In the genomic region with DNA sequence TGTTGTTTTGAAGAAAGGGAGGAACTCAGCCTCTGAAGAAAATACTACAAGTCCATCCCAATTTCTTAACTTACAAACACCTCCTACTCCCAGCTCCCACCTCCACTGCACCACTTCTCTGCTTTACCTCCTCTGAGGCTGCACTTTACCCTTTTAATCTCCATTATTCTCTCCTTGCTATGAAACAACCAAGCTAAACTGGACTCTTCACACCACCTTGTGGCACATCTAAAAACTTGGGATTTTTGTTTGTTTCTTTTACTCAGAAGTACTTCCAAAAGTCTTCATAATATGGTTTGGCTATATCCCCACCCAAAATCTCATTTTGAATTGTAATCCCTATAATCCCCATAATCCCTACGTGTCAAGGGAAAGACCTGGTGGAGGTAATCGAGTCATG, we compare ENCODE assay signal across 10 cellular contexts.
DNase-seq lines count a peak whose midpoint lies in the region; ATAC-seq and TF ChIP-seq lines count a peak whose summit lies in the region.
"Had no signal": no experiment of that assay in that cellular context is flagged by ENCODE, and none has a peak within 500 bp of the region (broad histone marks: within the 10 kb centered on the region; RNA-seq: fewer than 3 reads in every experiment).

No MANE protein-coding gene starts in this region.

- H3K4me1 Mint-ChIP-seq in progenitor cell of endocrine pancreas (ENCODE audit: low read depth), result peaks cover 4% of the 10 kb centered on the region
- H3K4me1 Mint-ChIP-seq in activated naive CD8-positive, alpha-beta T cell treated with anti-CD3 and anti-CD28 coated beads, Interleukin-2, amount 50 U/mL, for 24 hours, result no peaks in the 10 kb centered on the region

- intact Hi-C loops in posterior vena cava (cut with DNase I), result no loop called here

- H3K4me3 ChIP-seq in H7 (ENCODE audit: insufficient read depth, low read depth, low read length) (no peak overlapping the region), epithelial cell of proximal tubule (ENCODE audit: low read depth, low read length) (no peak overlapping the region)
- H3K4me3 ChIP-seq: spleen had no signal

- H3K27me3 Mint-ChIP-seq in progenitor cell of endocrine pancreas, result no peaks in the 10 kb centered on the region
- H3K27me3 Mint-ChIP-seq in activated naive CD8-positive, alpha-beta T cell treated with anti-CD3 and anti-CD28 coated beads, Interleukin-2, amount 50 U/mL, for 24 hours, result peaks cover 23% of the 10 kb centered on the region

- ATAC-seq in activated naive CD8-positive, alpha-beta T cell treated with anti-CD3 and anti-CD28 coated beads, Interleukin-2, amount 50 U/mL, for 24 hours, result no peak

- no peaks in the 10 kb centered on the region for H3K27me3 ChIP-seq in H7 (ENCODE audit: control insufficient read depth, insufficient read depth, low read length)

- DNase-seq in H7, result peak; percentile 12
- peak; percentile 46 for DNase-seq in OCI-M1 (lab: John Stamatoyannopoulos, UW)
- no peak for DNase-seq in epithelial cell of proximal tubule (ENCODE audit: low read depth)
- no peak for DNase-seq in progenitor cell of endocrine pancreas (ENCODE audit: low spot score, unreplicated experiment)
- no peak for DNase-seq in posterior vena cava (ENCODE audit: low spot score)
- DNase-seq in NCI-H1417 (lab: John Stamatoyannopoulos, UW), result no peak
- no peak for DNase-seq in activated naive CD8-positive, alpha-beta T cell treated with anti-CD3 and anti-CD28 coated beads, Interleukin-2, amount 50 U/mL, for 24 hours
- DNase-seq in stimulated activated CD4-positive, alpha-beta T cell treated with anti-CD3 and anti-CD28 coated beads, Interleukin-4, amount 100 ng/mL, for 1 hour, result no peak
- DNase-seq: activated CD4-positive, alpha-beta T cell treated with anti-CD3 and anti-CD28 coated beads, Interleukin-2, amount 50 U/mL, for 4 hours; spleen had no signal

- H3K27ac Mint-ChIP-seq in progenitor cell of endocrine pancreas, result no peak overlapping the region
- H3K27ac Mint-ChIP-seq in activated naive CD8-positive, alpha-beta T cell treated with anti-CD3 and anti-CD28 coated beads, Interleukin-2, amount 50 U/mL, for 24 hours, result no peak overlapping the region

- H3K36me3 Mint-ChIP-seq in progenitor cell of endocrine pancreas (ENCODE audit: insufficient read depth), result no peaks in the 10 kb centered on the region
- H3K36me3 Mint-ChIP-seq in activated naive CD8-positive, alpha-beta T cell treated with anti-CD3 and anti-CD28 coated beads, Interleukin-2, amount 50 U/mL, for 24 hours (ENCODE audit: low read depth), result no peaks in the 10 kb centered on the region

- no peaks in the 10 kb centered on the region for H3K36me3 ChIP-seq in H7 (replicated peaks; ENCODE audit: control insufficient read depth, insufficient read depth, low read length)
- H3K36me3 ChIP-seq: spleen had no signal

- TF ChIP-seq CTCF in epithelial cell of proximal tubule (conservative IDR thresholded peaks at IDR 0.05; ENCODE audit: low read depth, low read length), result peak; percentile 48
- TF ChIP-seq CTCF in progenitor cell of endocrine pancreas (IDR thresholded peaks at IDR 0.05; ENCODE audit: unreplicated experiment), result peak; percentile 28

- no peak overlapping the region for H3K4me3 Mint-ChIP-seq in progenitor cell of endocrine pancreas (ENCODE audit: low read depth)
- no peak overlapping the region for H3K4me3 Mint-ChIP-seq in activated naive CD8-positive, alpha-beta T cell treated with anti-CD3 and anti-CD28 coated beads, Interleukin-2, amount 50 U/mL, for 24 hours

- no peaks in the 10 kb centered on the region for H3K9me3 Mint-ChIP-seq in progenitor cell of endocrine pancreas (ENCODE audit: low read depth)
- no peaks in the 10 kb centered on the region for H3K9me3 Mint-ChIP-seq in activated naive CD8-positive, alpha-beta T cell treated with anti-CD3 and anti-CD28 coated beads, Interleukin-2, amount 50 U/mL, for 24 hours

Comparison
In these comparisons a context has a peak if more than half of its experiments do, and no peak if none do; other contexts are left out.
1. DNase-seq: peak in H7 (single experiment) and OCI-M1 (single experiment); none in epithelial cell of proximal tubule (single experiment), progenitor cell of endocrine pancreas (single experiment), posterior vena cava (single experiment), NCI-H1417 (0 of 3), activated naive CD8-positive, alpha-beta T cell treated with anti-CD3 and anti-CD28 coated beads, Interleukin-2, amount 50 U/mL, for 24 hours (single experiment) and stimulated activated CD4-positive, alpha-beta T cell treated with anti-CD3 and anti-CD28 coated beads, Interleukin-4, amount 100 ng/mL, for 1 hour (single experiment).